1 cellular context compared by ENCODE assay signal in the genomic region with DNA sequence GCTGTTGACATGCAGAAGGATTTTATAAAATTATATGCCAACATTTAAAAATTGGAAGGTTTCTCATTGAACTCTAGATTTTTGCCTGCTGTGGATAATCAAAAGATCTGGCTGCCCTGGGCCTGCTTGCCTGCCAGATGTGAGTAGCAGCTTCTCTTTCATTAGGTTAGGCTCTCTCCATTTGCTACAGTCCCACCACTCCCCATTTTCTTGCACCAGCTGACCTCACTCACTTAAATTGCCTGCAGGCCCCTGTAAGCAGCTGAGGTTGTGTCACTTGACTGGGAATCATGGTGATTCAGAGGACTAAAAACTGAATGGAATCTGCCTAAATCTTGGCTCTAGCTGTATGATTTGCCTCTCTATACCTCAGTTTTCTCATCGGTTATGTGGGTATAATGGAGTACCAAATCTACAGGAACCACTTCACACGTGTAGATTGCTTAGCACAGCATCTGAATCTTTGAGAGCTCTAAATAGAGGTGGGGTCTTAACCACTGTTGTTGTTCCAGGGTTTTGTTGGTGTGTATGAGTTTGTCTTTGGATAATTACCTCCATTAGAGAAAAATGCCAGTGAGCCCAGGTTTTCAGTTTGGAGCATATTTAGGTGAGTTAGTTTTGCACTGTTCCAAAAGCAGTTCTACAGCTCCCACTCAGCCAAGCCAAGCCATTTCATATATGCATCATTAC.
TF ChIP-seq lines count a peak whose summit lies in the region.

No MANE protein-coding gene starts in this region.

TF ChIP-seq in HepG2, 621 proteins besides CTCF, POLR2A, EP300 and RAD21 (continued from another document):
- TF ChIP-seq, protein P1, sequence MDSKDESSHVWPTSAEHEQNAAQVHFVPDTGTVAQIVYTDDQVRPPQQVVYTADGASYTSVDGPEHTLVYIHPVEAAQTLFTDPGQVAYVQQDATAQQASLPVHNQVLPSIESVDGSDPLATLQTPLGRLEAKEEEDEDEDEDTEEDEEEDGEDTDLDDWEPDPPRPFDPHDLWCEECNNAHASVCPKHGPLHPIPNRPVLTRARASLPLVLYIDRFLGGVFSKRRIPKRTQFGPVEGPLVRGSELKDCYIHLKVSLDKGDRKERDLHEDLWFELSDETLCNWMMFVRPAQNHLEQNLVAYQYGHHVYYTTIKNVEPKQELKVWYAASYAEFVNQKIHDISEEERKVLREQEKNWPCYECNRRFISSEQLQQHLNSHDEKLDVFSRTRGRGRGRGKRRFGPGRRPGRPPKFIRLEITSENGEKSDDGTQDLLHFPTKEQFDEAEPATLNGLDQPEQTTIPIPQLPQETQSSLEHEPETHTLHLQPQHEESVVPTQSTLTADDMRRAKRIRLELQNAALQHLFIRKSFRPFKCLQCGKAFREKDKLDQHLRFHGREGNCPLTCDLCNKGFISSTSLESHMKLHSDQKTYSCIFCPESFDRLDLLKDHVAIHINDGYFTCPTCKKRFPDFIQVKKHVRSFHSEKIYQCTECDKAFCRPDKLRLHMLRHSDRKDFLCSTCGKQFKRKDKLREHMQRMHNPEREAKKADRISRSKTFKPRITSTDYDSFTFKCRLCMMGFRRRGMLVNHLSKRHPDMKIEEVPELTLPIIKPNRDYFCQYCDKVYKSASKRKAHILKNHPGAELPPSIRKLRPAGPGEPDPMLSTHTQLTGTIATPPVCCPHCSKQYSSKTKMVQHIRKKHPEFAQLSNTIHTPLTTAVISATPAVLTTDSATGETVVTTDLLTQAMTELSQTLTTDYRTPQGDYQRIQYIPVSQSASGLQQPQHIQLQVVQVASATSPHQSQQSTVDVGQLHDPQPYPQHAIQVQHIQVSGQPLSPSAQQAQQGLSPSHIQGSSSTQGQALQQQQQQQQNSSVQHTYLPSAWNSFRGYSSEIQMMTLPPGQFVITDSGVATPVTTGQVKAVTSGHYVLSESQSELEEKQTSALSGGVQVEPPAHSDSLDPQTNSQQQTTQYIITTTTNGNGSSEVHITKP (CRISPR knock-in tag; IDR thresholded peaks at IDR 0.05; ENCODE audit: low read depth): no peak
- TF ChIP-seq SYNCRIP (IDR thresholded peaks at IDR 0.05; ENCODE audit: insufficient read depth, low read depth, low read length) (no peak), ELF4 (CRISPR knock-in tag; IDR thresholded peaks at IDR 0.05; ENCODE audit: borderline replicate concordance) (no peak)
- TF ChIP-seq, protein P2, sequence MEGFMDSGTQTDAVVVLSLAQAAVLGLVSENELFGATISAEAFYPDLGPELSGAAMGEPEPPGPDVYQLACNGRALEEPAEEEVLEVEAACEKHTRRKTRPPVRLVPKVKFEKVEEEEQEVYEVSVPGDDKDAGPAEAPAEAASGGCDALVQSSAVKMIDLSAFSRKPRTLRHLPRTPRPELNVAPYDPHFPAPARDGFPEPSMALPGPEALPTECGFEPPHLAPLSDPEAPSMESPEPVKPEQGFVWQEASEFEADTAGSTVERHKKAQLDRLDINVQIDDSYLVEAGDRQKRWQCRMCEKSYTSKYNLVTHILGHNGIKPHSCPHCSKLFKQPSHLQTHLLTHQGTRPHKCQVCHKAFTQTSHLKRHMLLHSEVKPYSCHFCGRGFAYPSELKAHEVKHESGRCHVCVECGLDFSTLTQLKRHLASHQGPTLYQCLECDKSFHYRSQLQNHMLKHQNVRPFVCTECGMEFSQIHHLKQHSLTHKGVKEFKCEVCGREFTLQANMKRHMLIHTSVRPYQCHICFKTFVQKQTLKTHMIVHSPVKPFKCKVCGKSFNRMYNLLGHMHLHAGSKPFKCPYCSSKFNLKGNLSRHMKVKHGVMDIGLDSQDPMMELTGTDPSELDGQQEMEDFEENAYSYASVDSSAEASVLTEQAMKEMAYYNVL (CRISPR knock-in tag; IDR thresholded peaks at IDR 0.05; ENCODE audit: borderline replicate concordance): no peak
- TF ChIP-seq, protein P3, sequence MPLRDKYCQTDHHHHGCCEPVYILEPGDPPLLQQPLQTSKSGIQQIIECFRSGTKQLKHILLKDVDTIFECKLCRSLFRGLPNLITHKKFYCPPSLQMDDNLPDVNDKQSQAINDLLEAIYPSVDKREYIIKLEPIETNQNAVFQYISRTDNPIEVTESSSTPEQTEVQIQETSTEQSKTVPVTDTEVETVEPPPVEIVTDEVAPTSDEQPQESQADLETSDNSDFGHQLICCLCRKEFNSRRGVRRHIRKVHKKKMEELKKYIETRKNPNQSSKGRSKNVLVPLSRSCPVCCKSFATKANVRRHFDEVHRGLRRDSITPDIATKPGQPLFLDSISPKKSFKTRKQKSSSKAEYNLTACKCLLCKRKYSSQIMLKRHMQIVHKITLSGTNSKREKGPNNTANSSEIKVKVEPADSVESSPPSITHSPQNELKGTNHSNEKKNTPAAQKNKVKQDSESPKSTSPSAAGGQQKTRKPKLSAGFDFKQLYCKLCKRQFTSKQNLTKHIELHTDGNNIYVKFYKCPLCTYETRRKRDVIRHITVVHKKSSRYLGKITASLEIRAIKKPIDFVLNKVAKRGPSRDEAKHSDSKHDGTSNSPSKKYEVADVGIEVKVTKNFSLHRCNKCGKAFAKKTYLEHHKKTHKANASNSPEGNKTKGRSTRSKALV (CRISPR knock-in tag; IDR thresholded peaks at IDR 0.05): no peak
